Comparison of ENCODE assay signal across 5 cellular contexts in the genomic region with DNA sequence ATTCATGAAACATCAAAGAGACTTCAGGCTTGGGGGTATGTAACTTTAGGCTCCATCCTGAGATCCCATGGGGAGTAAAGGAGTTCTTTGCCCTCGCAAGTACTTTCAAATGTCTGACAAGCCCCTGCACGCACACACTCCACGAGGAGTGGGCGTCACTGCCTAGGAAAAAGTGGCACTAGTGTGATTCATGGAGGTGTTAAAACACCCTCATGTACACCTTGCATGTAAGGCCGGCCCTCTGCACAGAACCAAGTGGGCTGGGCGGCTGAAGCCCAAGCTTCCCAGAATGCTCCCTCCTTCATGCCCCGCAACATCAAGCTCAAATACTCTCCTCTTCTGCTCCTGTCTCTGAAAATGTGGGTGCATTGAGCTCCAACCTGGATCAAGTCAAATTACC. TPM values are rescaled to one million over a fixed set of nuclear protein-coding genes. Genes with fewer than 3 reads are reported as not detected.
"Had no signal": no experiment of that assay in that cellular context is flagged by ENCODE, and none has a peak within 500 bp of the region (broad histone marks: within the 10 kb centered on the region; RNA-seq: fewer than 3 reads in every experiment).

No MANE protein-coding gene starts in this region.

- H3K9me3 ChIP-seq: heart left ventricle, ovary, SK-N-SH had no signal

- H3K4me3 ChIP-seq: heart left ventricle, ovary, skin epidermis had no signal

- H3K27ac ChIP-seq: foreskin keratinocyte, ovary had no signal

- H3K36me3 ChIP-seq: ovary had no signal

- H3K27me3 ChIP-seq: foreskin keratinocyte, heart left ventricle, ovary had no signal

RNA-seq across cellular contexts. Expression of a gene that starts 23.9 kb away (rescaled TPM):
- total RNA-seq: foreskin keratinocyte had no signal
- polyA plus RNA-seq: foreskin keratinocyte had no signal
